Comparison of ENCODE assay signal across 8 cellular contexts in the genomic region with DNA sequence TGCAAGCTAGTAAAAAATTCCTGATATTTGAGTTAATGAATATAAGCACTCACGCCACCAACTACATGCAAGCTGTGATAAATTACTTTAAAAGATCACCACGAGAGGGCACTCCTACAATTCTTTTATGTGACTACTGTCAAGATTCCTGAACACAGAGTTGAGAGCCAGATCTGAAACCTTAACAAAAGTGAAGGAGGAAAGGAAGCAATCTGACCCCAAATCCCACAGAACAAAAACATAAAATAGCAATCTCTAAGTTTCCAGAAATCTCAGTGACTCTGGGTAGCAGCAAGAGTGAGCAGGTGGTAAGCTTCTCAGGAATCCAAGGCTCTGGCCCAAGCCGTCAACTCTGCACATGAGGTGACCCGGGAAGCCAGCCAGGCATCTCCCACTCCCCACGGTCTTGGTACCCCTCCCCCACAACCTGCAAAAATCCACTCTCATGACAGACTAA. TPM values are rescaled to one million over a fixed set of nuclear protein-coding genes. Genes with fewer than 3 reads are reported as not detected.
DNase-seq lines count a peak whose midpoint lies in the region; ATAC-seq and TF ChIP-seq lines count a peak whose summit lies in the region.

No MANE protein-coding gene starts in this region.

- peaks cover 4% of the 10 kb centered on the region for H3K4me1 Mint-ChIP-seq in Caco-2 (ENCODE audit: low read depth, unreplicated experiment)

- H3K9me2 ChIP-seq in OCI-LY7 (ENCODE audit: insufficient read depth, low read length): no peaks in the 10 kb centered on the region

- DNase-seq in Caco-2 (peak in 1 of 2 experiments; percentile 80), OCI-LY7 (ENCODE audit: low spot score) (peak; percentile 76), cerebellum (ENCODE audit: low spot score) (peak; percentile 76), left kidney (ENCODE audit: low read depth, low spot score) (peak; percentile 90), tibial artery (no peak)
- no peak for DNase-seq in activated CD4-positive, CD25-positive, alpha-beta regulatory T cell (lab: John Stamatoyannopoulos, UW)

- H3K27ac ChIP-seq in HEK293 (ENCODE audit: extremely low read depth, low read depth, low read length) (no peak overlapping the region), OCI-LY7 (ENCODE audit: low read depth, low read length, poor library complexity, severe bottlenecking) (no peak overlapping the region), tibial artery (peak overlapping the region in 1 of 2 donors; percentile 23)

- CTCF ChIA-PET in Caco-2 (lab: Charles Lee): interaction anchor here (0.7 to 3.1 kb wide), 12 partner anchors 10 to 475 kb away, joined by 3 to 85 read pairs (median 4); a partner anchor contains a TSS
- CTCF ChIA-PET in HEK293 (lab: Yijun Ruan, JAX): interaction anchor here (0.7 to 4.8 kb wide), 29 partner anchors 9 to 190 kb away, joined by 3 to 101 read pairs (median 4); a partner anchor contains a TSS
- CTCF ChIA-PET in OCI-LY7 (lab: Charles Lee; ENCODE audit: unreplicated experiment): no interaction called here

- BruUV-seq in Caco-2 (replicated peaks; lab: Mats Ljungman, UMichigan) (no TSS peak), OCI-LY7 (replicated peaks; lab: Mats Ljungman, UMichigan) (no TSS peak)

- H3K27me3 Mint-ChIP-seq in Caco-2 (ENCODE audit: insufficient read depth, unreplicated experiment): no peaks in the 10 kb centered on the region

- TF ChIP-seq CTCF in Caco-2 (IDR thresholded peaks at IDR 0.05; ENCODE audit: insufficient read depth in 1 of 2, low read depth in 1 of 2, low read length in 1 of 2, severe bottlenecking in 1 of 2, unreplicated experiment in 1 of 2) (peak; percentile 73 to 77), HEK293 (tag by site-specific recombination; IDR thresholded peaks at IDR 0.05) (no peak), OCI-LY7 (conservative IDR thresholded peaks at IDR 0.05; ENCODE audit: low read length) (peak; percentile 92), tibial artery (IDR thresholded peaks at IDR 0.05) (peak; percentile 55 to 76)

- no peak overlapping the region for H2AFZ ChIP-seq in OCI-LY7 (ENCODE audit: low read length)

- no peak for ATAC-seq in GM19328 (IDR thresholded peaks at IDR 0.05; ENCODE audit: unreplicated experiment)

- H3K4me1 ChIP-seq in Caco-2 (0 out of 2 replicates have a peak, but pooled peaks cover 5% of the 10 kb centered on the region), HEK293 (ENCODE audit: control insufficient read depth, insufficient read depth, low read length) (no peaks in the 10 kb centered on the region), OCI-LY7 (ENCODE audit: insufficient read depth, low read length, poor library complexity, severe bottlenecking) (no peaks in the 10 kb centered on the region), tibial artery (peaks cover 0 to 5% (median 2%) of the 10 kb centered on the region in 4 donors)

- H3K27me3 ChIP-seq in Caco-2 (replicated peaks; ENCODE audit: control insufficient read depth, insufficient read depth, low read length) (no peaks in the 10 kb centered on the region), tibial artery (no peaks in the 10 kb centered on the region)

- H4K20me1 ChIP-seq in OCI-LY7 (ENCODE audit: insufficient read depth, low read length): no peaks in the 10 kb centered on the region; the same call in 1 of the 2 replicates

- H3K4me3 ChIP-seq in Caco-2 (ENCODE audit: low read depth, low read length) (no peak overlapping the region), HEK293 (ENCODE audit: low read depth, low read length) (no peak overlapping the region), OCI-LY7 (ENCODE audit: low read depth, low read length, poor library complexity, severe bottlenecking) (no peak overlapping the region), tibial artery (no peak overlapping the region)

- peaks cover 80% of the 10 kb centered on the region for H3K36me3 Mint-ChIP-seq in Caco-2 (ENCODE audit: insufficient read depth, unreplicated experiment)

- no peak overlapping the region for H3K4me3 Mint-ChIP-seq in Caco-2 (ENCODE audit: unreplicated experiment)

- no peak overlapping the region for H3K27ac Mint-ChIP-seq in Caco-2 (ENCODE audit: unreplicated experiment)

- no peak overlapping the region for H3K4me2 ChIP-seq in OCI-LY7 (ENCODE audit: low read length)

- peaks cover 6% of the 10 kb centered on the region for H3K36me3 ChIP-seq in Caco-2 (ENCODE audit: control insufficient read depth, insufficient read depth, low read length)
- H3K36me3 ChIP-seq in HEK293 (ENCODE audit: control insufficient read depth in 2 of 2, insufficient read depth in 1 of 2, low read length in 2 of 2): peaks cover 13 to 57% of the 10 kb centered on the region in 2 experiments; a peak in 2 of 3 replicates
- H3K36me3 ChIP-seq in OCI-LY7 (ENCODE audit: insufficient read depth, low read length): peaks cover 51% of the 10 kb centered on the region
- peaks cover 0 to 48% (median 28%) of the 10 kb centered on the region in 3 donors for H3K36me3 ChIP-seq in tibial artery

- H3K9me3 ChIP-seq in Caco-2 (no peaks in the 10 kb centered on the region), HEK293 (ENCODE audit: control insufficient read depth, insufficient read depth, low read depth, low read length) (no peaks in the 10 kb centered on the region), OCI-LY7 (ENCODE audit: low read length) (no peaks in the 10 kb centered on the region), tibial artery (no peaks in the 10 kb centered on the region)

- POLR2A ChIA-PET in Caco-2 (lab: Charles Lee) (interaction anchor here (1.2 to 2.6 kb wide), 2 partner anchors 84 to 86 kb away, joined by 7 to 26 read pairs; a partner anchor contains a TSS), HEK293 (lab: Yijun Ruan, JAX) (interaction anchor here (1.1 to 1.5 kb wide), 2 partner anchors 83 to 86 kb away, joined by 3 read pairs; a partner anchor contains a TSS), OCI-LY7 (lab: Charles Lee) (interaction anchor here (1.5 kb wide), 1 partner anchor 84 kb away, joined by 7 read pairs; no protein-coding TSS in a partner anchor)

- H3K79me2 ChIP-seq in OCI-LY7 (ENCODE audit: insufficient read depth, low read depth, low read length): no peaks in the 10 kb centered on the region

- no peaks in the 10 kb centered on the region for H3K9me3 Mint-ChIP-seq in Caco-2 (ENCODE audit: unreplicated experiment)

- intact Hi-C loops in Caco-2 (cut with micrococcal nuclease; ENCODE audit: unreplicated experiment) (loop anchor here (1.0 to 2.0 kb wide), 3 partner anchors 54 to 187 kb away; no protein-coding TSS in a partner anchor), OCI-LY7 (cut with micrococcal nuclease; ENCODE audit: unreplicated experiment) (loop anchor here (1.0 kb wide), 1 partner anchor 84 kb away; no protein-coding TSS in a partner anchor), tibial artery (cut with DNase I; ENCODE audit: low total_unique reads) (loop anchor here (2.0 kb wide), 1 partner anchor 84 kb away; no protein-coding TSS in a partner anchor)

TF ChIP-seq in HEK293, 187 proteins besides CTCF, POLR2A, EP300 and RAD21 (continues in another document):
- TF ChIP-seq, protein P1, sequence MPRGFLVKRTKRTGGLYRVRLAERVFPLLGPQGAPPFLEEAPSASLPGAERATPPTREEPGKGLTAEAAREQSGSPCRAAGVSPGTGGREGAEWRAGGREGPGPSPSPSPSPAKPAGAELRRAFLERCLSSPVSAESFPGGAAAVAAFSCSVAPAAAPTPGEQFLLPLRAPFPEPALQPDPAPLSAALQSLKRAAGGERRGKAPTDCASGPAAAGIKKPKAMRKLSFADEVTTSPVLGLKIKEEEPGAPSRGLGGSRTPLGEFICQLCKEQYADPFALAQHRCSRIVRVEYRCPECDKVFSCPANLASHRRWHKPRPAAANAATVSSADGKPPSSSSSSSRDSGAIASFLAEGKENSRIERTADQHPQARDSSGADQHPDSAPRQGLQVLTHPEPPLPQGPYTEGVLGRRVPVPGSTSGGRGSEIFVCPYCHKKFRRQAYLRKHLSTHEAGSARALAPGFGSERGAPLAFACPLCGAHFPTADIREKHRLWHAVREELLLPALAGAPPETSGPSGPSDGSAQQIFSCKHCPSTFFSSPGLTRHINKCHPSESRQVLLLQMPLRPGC (tag by site-specific recombination; IDR thresholded peaks at IDR 0.05): peak; percentile 68
- TF ChIP-seq ZNF510 (tag by site-specific recombination; IDR thresholded peaks at IDR 0.05; ENCODE audit: insufficient replicate concordance) (no peak), ZBTB17 (tag by site-specific recombination; IDR thresholded peaks at IDR 0.05) (peak; percentile 55), ZNF600 (tag by site-specific recombination; IDR thresholded peaks at IDR 0.05) (peak; percentile 90), ZNF561 (tag by site-specific recombination; IDR thresholded peaks at IDR 0.05; ENCODE audit: borderline replicate concordance) (peak; percentile 46; the same call in 1 of the 2 replicates), PRDM1 (tag by site-specific recombination; IDR thresholded peaks at IDR 0.05) (peak; percentile 30; the same call in 1 of the 2 replicates), ZNF654 (tag by site-specific recombination; IDR thresholded peaks at IDR 0.05; ENCODE audit: low read depth) (peak; percentile 82)
- TF ChIP-seq, protein P2, sequence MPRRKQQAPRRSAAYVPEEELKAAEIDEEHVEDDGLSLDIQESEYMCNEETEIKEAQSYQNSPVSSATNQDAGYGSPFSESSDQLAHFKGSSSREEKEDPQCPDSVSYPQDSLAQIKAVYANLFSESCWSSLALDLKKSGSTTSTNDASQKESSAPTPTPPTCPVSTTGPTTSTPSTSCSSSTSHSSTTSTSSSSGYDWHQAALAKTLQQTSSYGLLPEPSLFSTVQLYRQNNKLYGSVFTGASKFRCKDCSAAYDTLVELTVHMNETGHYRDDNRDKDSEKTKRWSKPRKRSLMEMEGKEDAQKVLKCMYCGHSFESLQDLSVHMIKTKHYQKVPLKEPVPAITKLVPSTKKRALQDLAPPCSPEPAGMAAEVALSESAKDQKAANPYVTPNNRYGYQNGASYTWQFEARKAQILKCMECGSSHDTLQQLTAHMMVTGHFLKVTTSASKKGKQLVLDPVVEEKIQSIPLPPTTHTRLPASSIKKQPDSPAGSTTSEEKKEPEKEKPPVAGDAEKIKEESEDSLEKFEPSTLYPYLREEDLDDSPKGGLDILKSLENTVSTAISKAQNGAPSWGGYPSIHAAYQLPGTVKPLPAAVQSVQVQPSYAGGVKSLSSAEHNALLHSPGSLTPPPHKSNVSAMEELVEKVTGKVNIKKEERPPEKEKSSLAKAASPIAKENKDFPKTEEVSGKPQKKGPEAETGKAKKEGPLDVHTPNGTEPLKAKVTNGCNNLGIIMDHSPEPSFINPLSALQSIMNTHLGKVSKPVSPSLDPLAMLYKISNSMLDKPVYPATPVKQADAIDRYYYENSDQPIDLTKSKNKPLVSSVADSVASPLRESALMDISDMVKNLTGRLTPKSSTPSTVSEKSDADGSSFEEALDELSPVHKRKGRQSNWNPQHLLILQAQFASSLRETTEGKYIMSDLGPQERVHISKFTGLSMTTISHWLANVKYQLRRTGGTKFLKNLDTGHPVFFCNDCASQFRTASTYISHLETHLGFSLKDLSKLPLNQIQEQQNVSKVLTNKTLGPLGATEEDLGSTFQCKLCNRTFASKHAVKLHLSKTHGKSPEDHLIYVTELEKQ (tag by site-specific recombination; IDR thresholded peaks at IDR 0.05; ENCODE audit: borderline replicate concordance): no peak

RNA-seq across cellular contexts. Expression of a gene that starts 55.1 kb away (rescaled TPM):
- total RNA-seq in Caco-2 (2022) (197 and 201 TPM in 2 replicates), OCI-LY7 (2022) (66.8 and 70.2 TPM in 2 replicates), cerebellum (36.0 TPM)
- 36.8 and 40.7 TPM in 2 replicates for total RNA-seq in OCI-LY7 (2014; rRNA removed; shearing (Covaris generic))

Comparison
In these comparisons a context has a peak if more than half of its experiments do, and no peak if none do; other contexts are left out.
1. DNase-seq: peak in OCI-LY7 (single experiment), cerebellum (single experiment) and left kidney (single experiment); none in tibial artery (0 of 2) and activated CD4-positive, CD25-positive, alpha-beta regulatory T cell (0 of 4).